Comparison of ENCODE assay signal across 9 cellular contexts in genomic region chr7:100130608-100131453, GRCh38. TPM values are rescaled to one million over a fixed set of nuclear protein-coding genes. Genes with fewer than 3 reads are reported as not detected.
DNase-seq lines count a peak whose midpoint lies in the region; ATAC-seq and TF ChIP-seq lines count a peak whose summit lies in the region.
"Had no signal": no experiment of that assay in that cellular context is flagged by ENCODE, and none has a peak within 500 bp of the region (broad histone marks: within the 10 kb centered on the region; RNA-seq: fewer than 3 reads in every experiment).

No MANE protein-coding gene starts in this region.

- no peak overlapping the region for H3K27ac ChIP-seq in caudate nucleus (ENCODE audit: low read depth, low read length)

- TF ChIP-seq CTCF in activated B cell treated with CpG ODN at 0.5 μM for 24 hours (IDR thresholded peaks at IDR 0.05) = peak; percentile 95

- no peaks in the 10 kb centered on the region for H3K9me3 Mint-ChIP-seq in activated B cell treated with CpG ODN at 0.5 μM for 24 hours
- H3K9me3 Mint-ChIP-seq: stimulated activated naive CD8-positive, alpha-beta T cell treated with anti-CD3 and anti-CD28 coated beads, Interleukin-15, Interleukin-2, amounts not matched to agents 100 ng/mL and 50 ng/mL, for 24 hours had no signal

- no peak overlapping the region for H3K27ac Mint-ChIP-seq in activated B cell treated with CpG ODN at 0.5 μM for 24 hours
- H3K27ac Mint-ChIP-seq: stimulated activated naive CD8-positive, alpha-beta T cell treated with anti-CD3 and anti-CD28 coated beads, Interleukin-15, Interleukin-2, amounts not matched to agents 100 ng/mL and 50 ng/mL, for 24 hours had no signal

- CTCF ChIA-PET in activated B cell treated with CpG ODN at 0.5 μM for 24 hours (lab: Charles Lee) = interaction anchor here (0.6 to 4.6 kb wide), 19 partner anchors 11 to 292 kb away, joined by 3 to 45 read pairs (median 3); partner anchors contain the start of gene LAMTOR4

- DNase-seq in NCI-H1436 (lab: John Stamatoyannopoulos, UW) (peak; percentile 76), NCI-H1436 treated with DMSO at 0.1 percent for 48 hours (lab: John Stamatoyannopoulos, UW) (no peak), NCI-H2081 (lab: John Stamatoyannopoulos, UW) (peak; percentile 82 to 92), activated B cell treated with CpG ODN at 0.5 μM for 24 hours (peak; percentile 75), caudate nucleus (lab: John Stamatoyannopoulos, UW) (peak in 55 of 61 donors; percentile 7 to 76 (median 46)), kidney tubule cell (ENCODE audit: low spot score) (peak; percentile 52)
- DNase-seq in stimulated activated CD4-positive, alpha-beta T cell treated with anti-CD3 and anti-CD28 coated beads, Interleukin-2, amount 100 ng/mL, for 48 hours = peak; percentile 90 to 92

- ATAC-seq in activated B cell treated with CpG ODN at 0.5 μM for 24 hours (ENCODE audit: low read depth) (no peak), esophagus mucosa (no peak)

- no peaks in the 10 kb centered on the region for H3K27me3 Mint-ChIP-seq in activated B cell treated with CpG ODN at 0.5 μM for 24 hours
- H3K27me3 Mint-ChIP-seq: stimulated activated naive CD8-positive, alpha-beta T cell treated with anti-CD3 and anti-CD28 coated beads, Interleukin-15, Interleukin-2, amounts not matched to agents 100 ng/mL and 50 ng/mL, for 24 hours had no signal

- H3K4me1 Mint-ChIP-seq in activated B cell treated with CpG ODN at 0.5 μM for 24 hours = peaks cover 29% of the 10 kb centered on the region

- H3K36me3 Mint-ChIP-seq in activated B cell treated with CpG ODN at 0.5 μM for 24 hours (ENCODE audit: low read depth) = peaks cover 8% of the 10 kb centered on the region

- intact Hi-C loops in activated B cell treated with CpG ODN at 0.5 μM for 24 hours (cut with micrococcal nuclease) = loop anchor here (1.0 kb wide), 5 partner anchors 17 to 218 kb away; partner anchors contain the start of genes LAMTOR4 and ZNF3

- POLR2A ChIA-PET in activated B cell treated with CpG ODN at 0.5 μM for 24 hours (lab: Charles Lee) = interaction anchor here (0.7 to 3.7 kb wide), 4 partner anchors 29 to 81 kb away, joined by 4 to 15 read pairs (median 4); partner anchors contain the start of genes AP4M1, MCM7 and ZSCAN21

- H3K4me3 Mint-ChIP-seq in activated B cell treated with CpG ODN at 0.5 μM for 24 hours = no peak overlapping the region
- H3K4me3 Mint-ChIP-seq: stimulated activated naive CD8-positive, alpha-beta T cell treated with anti-CD3 and anti-CD28 coated beads, Interleukin-15, Interleukin-2, amounts not matched to agents 100 ng/mL and 50 ng/mL, for 24 hours had no signal

RNA-seq across cellular contexts. Expression of gene MBLAC1, which starts 4.1 kb away (rescaled TPM):
- 1.9 and 2.2 TPM in 2 replicates for total RNA-seq in activated B cell treated with CpG ODN at 0.5 μM for 24 hours
- total RNA-seq in esophagus mucosa = 1.7 TPM

RNA-seq across cellular contexts. Expression of gene CNPY4, which starts 11.4 kb away (rescaled TPM):
- total RNA-seq in activated B cell treated with CpG ODN at 0.5 μM for 24 hours = 7.1 and 8.6 TPM in 2 replicates
- 3.4 TPM for total RNA-seq in esophagus mucosa

RNA-seq across cellular contexts. Expression of gene TAF6, which starts 11.7 kb away (rescaled TPM):
- total RNA-seq in activated B cell treated with CpG ODN at 0.5 μM for 24 hours (42.6 and 54.9 TPM in 2 replicates), esophagus mucosa (23.3 TPM)

RNA-seq across cellular contexts. Expression of gene LAMTOR4, which starts 17.9 kb away (rescaled TPM):
- total RNA-seq in activated B cell treated with CpG ODN at 0.5 μM for 24 hours (151 and 161 TPM in 2 replicates), esophagus mucosa (71.1 TPM)

RNA-seq across cellular contexts. Expression of gene TRAPPC14, which starts 27.7 kb away (rescaled TPM):
- total RNA-seq in activated B cell treated with CpG ODN at 0.5 μM for 24 hours (55.7 and 65.3 TPM in 2 replicates), esophagus mucosa (16.3 TPM)
